1 cellular context compared by ENCODE assay signal in genomic region chr19:10642473-10642872, GRCh38.
TF ChIP-seq lines count a peak whose summit lies in the region.

No MANE protein-coding gene starts in this region.

TF ChIP-seq in H1, 55 proteins besides CTCF, POLR2A, EP300 and RAD21:
- TF ChIP-seq GABPA (IDR thresholded peaks at IDR 0.05; ENCODE audit: borderline replicate concordance, insufficient read depth, low read length) = no peak
- no peak for TF ChIP-seq CHD1 (IDR thresholded peaks at IDR 0.05; ENCODE audit: low read depth, low read length)
- TF ChIP-seq ATF2 (IDR thresholded peaks at IDR 0.05; ENCODE audit: low read length) = no peak
- no peak for TF ChIP-seq CTBP2 (IDR thresholded peaks at IDR 0.05; ENCODE audit: borderline replicate concordance, insufficient read depth, insufficient read length, low read length)
- no peak for TF ChIP-seq SRF (IDR thresholded peaks at IDR 0.05; ENCODE audit: low read depth, low read length)
- TF ChIP-seq ASH2L (IDR thresholded peaks at IDR 0.05; ENCODE audit: low read length) = no peak
- TF ChIP-seq CBX8 (IDR thresholded peaks at IDR 0.05; ENCODE audit: borderline replicate concordance, low read depth, low read length) = no peak
- no peak for TF ChIP-seq POU5F1 (IDR thresholded peaks at IDR 0.05; ENCODE audit: low read depth, low read length)
- no peak for TF ChIP-seq BRCA1 (IDR thresholded peaks at IDR 0.05; ENCODE audit: low read depth, low read length)
- no peak for TF ChIP-seq MAX (IDR thresholded peaks at IDR 0.05)
- TF ChIP-seq JUND (IDR thresholded peaks at IDR 0.05; ENCODE audit: low read length) = no peak
- no peak for TF ChIP-seq EGR1 (IDR thresholded peaks at IDR 0.05; ENCODE audit: borderline replicate concordance, low read depth, low read length)
- no peak for TF ChIP-seq RFX5 (IDR thresholded peaks at IDR 0.05; ENCODE audit: borderline replicate concordance, low read depth, low read length)
- TF ChIP-seq KDM5A (IDR thresholded peaks at IDR 0.05; ENCODE audit: low read length) = no peak
- no peak for TF ChIP-seq TCF12 (IDR thresholded peaks at IDR 0.05; ENCODE audit: low read depth, low read length)
- TF ChIP-seq RNF2 (IDR thresholded peaks at IDR 0.05; ENCODE audit: borderline replicate concordance, low read depth, low read length, missing control alignments, poor library complexity, severe bottlenecking) = no peak
- no peak for TF ChIP-seq SIX5 (IDR thresholded peaks at IDR 0.05; ENCODE audit: low read depth, low read length)
TF ChIP-seq in H1: peak in this region for 0.
